28 cellular contexts compared by ENCODE assay signal in genomic region chr4:5720980-5721379, GRCh38. TPM values are rescaled to one million over a fixed set of nuclear protein-coding genes. Genes with fewer than 3 reads are reported as not detected.
"Had no signal": no experiment of that assay in that cellular context is flagged by ENCODE, and none has a peak within 500 bp of the region (broad histone marks: within the 10 kb centered on the region; RNA-seq: fewer than 3 reads in every experiment).

No MANE protein-coding gene starts in this region.

- H3K4me3 ChIP-seq: coronary artery, esophagus squamous epithelium, lung, psoas muscle, skin epidermis, spleen, testis, tibial artery had no signal

- FAIRE-seq: endothelial cell of umbilical vein, keratinocyte, urothelium cell line had no signal

- H3K4me1 ChIP-seq: esophagus squamous epithelium, psoas muscle, spleen, tibial artery had no signal

- H3K4me1 Mint-ChIP-seq: memory B cell; naive thymus-derived CD4-positive, alpha-beta T cell; stimulated activated memory B cell treated with anti-CD40 and anti-IgM and Interleukin-4, amounts not matched to agents 10 μg/mL and 1 μg/mL and 100 μg/mL, for 72 hours had no signal

- H3K27me3 Mint-ChIP-seq: memory B cell; stimulated activated memory B cell treated with anti-CD40 and anti-IgM and Interleukin-4, amounts not matched to agents 10 μg/mL and 1 μg/mL and 100 μg/mL, for 72 hours; type B pancreatic cell had no signal

- DNase-seq: dermis blood vessel endothelial cell; effector memory CD4-positive, alpha-beta T cell; erythroblast; esophagus squamous epithelium; foreskin melanocyte; head of caudate nucleus; midbrain; naive thymus-derived CD4-positive, alpha-beta T cell; nephron progenitor cell; nucleus accumbens; psoas muscle; right cardiac atrium; spleen; stimulated activated CD4-positive, alpha-beta T cell treated with anti-CD3 and anti-CD28 coated beads, Interleukin-4, amount 100 ng/mL, for 4 hours; stimulated activated naive CD8-positive, alpha-beta T cell treated with anti-CD3 and anti-CD28 coated beads, Interleukin-15, Interleukin-2, amounts not matched to agents 100 U/mL and 50 U/mL, for 24 hours; substantia nigra; testis; tibial artery had no signal

- H3K36me3 Mint-ChIP-seq: memory B cell; naive thymus-derived CD4-positive, alpha-beta T cell; stimulated activated memory B cell treated with anti-CD40 and anti-IgM and Interleukin-4, amounts not matched to agents 10 μg/mL and 1 μg/mL and 100 μg/mL, for 72 hours had no signal

- H3K4me3 Mint-ChIP-seq: memory B cell; naive thymus-derived CD4-positive, alpha-beta T cell; nephron progenitor cell; stimulated activated memory B cell treated with anti-CD40 and anti-IgM and Interleukin-4, amounts not matched to agents 10 μg/mL and 1 μg/mL and 100 μg/mL, for 72 hours; type B pancreatic cell had no signal

- H3K27ac ChIP-seq: coronary artery, esophagus squamous epithelium, psoas muscle, skin epidermis, spleen, testis, tibial artery had no signal

- H3K27me3 ChIP-seq: esophagus squamous epithelium, testis, tibial artery had no signal

- H3K36me3 ChIP-seq: spleen had no signal

- ATAC-seq: left lobe of liver; naive thymus-derived CD4-positive, alpha-beta T cell; psoas muscle; right cardiac atrium; stimulated activated memory B cell treated with anti-CD40 and anti-IgM and Interleukin-4, amounts not matched to agents 10 μg/mL and 1 μg/mL and 100 μg/mL, for 72 hours; stimulated activated naive CD8-positive, alpha-beta T cell treated with anti-CD3 and anti-CD28 coated beads, Interleukin-15, Interleukin-2, amounts not matched to agents 100 U/mL and 50 U/mL, for 24 hours had no signal

- H3K9me3 ChIP-seq: esophagus squamous epithelium, psoas muscle, testis, tibial artery had no signal

- H3K27ac Mint-ChIP-seq: memory B cell; naive thymus-derived CD4-positive, alpha-beta T cell; nephron progenitor cell; stimulated activated memory B cell treated with anti-CD40 and anti-IgM and Interleukin-4, amounts not matched to agents 10 μg/mL and 1 μg/mL and 100 μg/mL, for 72 hours; type B pancreatic cell had no signal

RNA-seq across cellular contexts. Expression of gene EVC, which starts 10.0 kb away (rescaled TPM):
- polyA plus RNA-seq: naive thymus-derived CD4-positive, alpha-beta T cell had no signal
